8 cellular contexts compared by ENCODE assay signal in genomic region chr1:18597159-18598042, GRCh38. TPM values are rescaled to one million over a fixed set of nuclear protein-coding genes. Genes with fewer than 3 reads are reported as not detected.
A peak's percentile ranks its signal among the peaks of the same experiment; 100 is the strongest.
DNase-seq lines count a peak whose midpoint lies in the region; ATAC-seq and TF ChIP-seq lines count a peak whose summit lies in the region.

No MANE protein-coding gene starts in this region.

- H3K4me3 Mint-ChIP-seq in activated T-cell treated with anti-CD3 and anti-CD28 coated beads, Interleukin-2, amount 50 U/mL, for 72 hours, result no peak overlapping the region
- H3K4me3 Mint-ChIP-seq in osteocyte (ENCODE audit: unreplicated experiment) (no peak overlapping the region), type B pancreatic cell (no peak overlapping the region)

- no peaks in the 10 kb centered on the region for H3K36me3 ChIP-seq in OCI-LY7 (ENCODE audit: insufficient read depth, low read length)

- in situ Hi-C loops in ACHN (cut with HindIII; ENCODE audit: low pct_ligation_motif_present, low pct_unique_long_range_greater_than_20kb, low sequenced_read_pairs), result no loop called here
- in situ Hi-C loops in GM13976 (cut with MboI; ENCODE audit: low sequenced_read_pairs, unreplicated experiment), result no loop called here

- H2AFZ ChIP-seq in OCI-LY7 (ENCODE audit: low read length), result no peak overlapping the region

- no peaks in the 10 kb centered on the region for H3K9me2 ChIP-seq in OCI-LY7 (ENCODE audit: insufficient read depth, low read length)

- CTCF ChIA-PET in OCI-LY7 (lab: Charles Lee; ENCODE audit: unreplicated experiment), result interaction anchor here (0.8 kb wide), 1 partner anchor 67 kb away, joined by 3 read pairs; no protein-coding TSS in a partner anchor

- H3K4me3 ChIP-seq in OCI-LY7 (ENCODE audit: low read depth, low read length, poor library complexity, severe bottlenecking) (no peak overlapping the region), fibroblast of villous mesenchyme (ENCODE audit: low read depth, low read length) (no peak overlapping the region)

- POLR2A ChIA-PET in OCI-LY7 (lab: Charles Lee), result no interaction called here

- no TSS peak for BruUV-seq in OCI-LY7 (replicated peaks; lab: Mats Ljungman, UMichigan)

- intact Hi-C loops in OCI-LY7 (cut with micrococcal nuclease; ENCODE audit: unreplicated experiment), result loop anchor here (1.0 to 5.0 kb wide), 3 partner anchors 84 to 280 kb away; no protein-coding TSS in a partner anchor

- H3K4me2 ChIP-seq in OCI-LY7 (ENCODE audit: low read length), result no peak overlapping the region

- no peaks in the 10 kb centered on the region for H3K79me2 ChIP-seq in OCI-LY7 (ENCODE audit: insufficient read depth, low read depth, low read length)

- peak in 1 of 2 donors; percentile 58 for ATAC-seq in activated T-cell treated with anti-CD3 and anti-CD28 coated beads, Interleukin-2, amount 50 U/mL, for 72 hours (replicated peaks in 1 of 2)

- H3K27me3 Mint-ChIP-seq in activated T-cell treated with anti-CD3 and anti-CD28 coated beads, Interleukin-2, amount 50 U/mL, for 72 hours (ENCODE audit: low read depth), result peaks cover 32% of the 10 kb centered on the region
- peaks cover 28% of the 10 kb centered on the region for H3K27me3 Mint-ChIP-seq in osteocyte (ENCODE audit: unreplicated experiment)
- H3K27me3 Mint-ChIP-seq in type B pancreatic cell, result peaks cover 61% of the 10 kb centered on the region

- no peaks in the 10 kb centered on the region for H3K4me1 ChIP-seq in OCI-LY7 (ENCODE audit: insufficient read depth, low read length, poor library complexity, severe bottlenecking)

- H3K27ac Mint-ChIP-seq in activated T-cell treated with anti-CD3 and anti-CD28 coated beads, Interleukin-2, amount 50 U/mL, for 72 hours, result no peak overlapping the region
- no peak overlapping the region for H3K27ac Mint-ChIP-seq in osteocyte (ENCODE audit: unreplicated experiment)
- H3K27ac Mint-ChIP-seq in type B pancreatic cell, result no peak overlapping the region

- DNase-seq in ACHN (peak; percentile 19), GM13976 (ENCODE audit: low spot score) (peak; percentile 68), OCI-LY7 (ENCODE audit: low spot score) (peak; percentile 51), fibroblast of villous mesenchyme (ENCODE audit: low read depth) (peak; percentile 42), osteocyte (ENCODE audit: extremely low spot score, unreplicated experiment) (no peak), type B pancreatic cell (ENCODE audit: extremely low spot score, unreplicated experiment) (peak; percentile 79), NCI-H2081 treated with DMSO at 0.1 percent for 48 hours (lab: John Stamatoyannopoulos, UW) (no peak)
- peak; percentile 59 to 63 for DNase-seq in activated T-cell treated with anti-CD3 and anti-CD28 coated beads, Interleukin-2, amount 50 U/mL, for 72 hours

- peak; percentile 78 for TF ChIP-seq CTCF in GM13976 (IDR thresholded peaks at IDR 0.05; ENCODE audit: borderline replicate concordance, control extremely low read depth, extremely low read depth, insufficient read depth, missing control alignments)
- TF ChIP-seq CTCF in OCI-LY7 (conservative IDR thresholded peaks at IDR 0.05; ENCODE audit: low read length), result peak; percentile 95
- TF ChIP-seq CTCF in fibroblast of villous mesenchyme (IDR thresholded peaks at IDR 0.05; ENCODE audit: insufficient read depth, low read depth, low read length), result peak; percentile 92
- peak; percentile 94 for TF ChIP-seq CTCF in osteocyte (IDR thresholded peaks at IDR 0.05)
- peak; percentile 98 for TF ChIP-seq CTCF in type B pancreatic cell (conservative IDR thresholded peaks at IDR 0.05)

- no peaks in the 10 kb centered on the region for H3K9me3 Mint-ChIP-seq in activated T-cell treated with anti-CD3 and anti-CD28 coated beads, Interleukin-2, amount 50 U/mL, for 72 hours
- no peaks in the 10 kb centered on the region for H3K9me3 Mint-ChIP-seq in osteocyte (ENCODE audit: unreplicated experiment)
- H3K9me3 Mint-ChIP-seq in type B pancreatic cell, result no peaks in the 10 kb centered on the region

- no peaks in the 10 kb centered on the region for H3K9me3 ChIP-seq in OCI-LY7 (ENCODE audit: low read length)

- H3K4me1 Mint-ChIP-seq in activated T-cell treated with anti-CD3 and anti-CD28 coated beads, Interleukin-2, amount 50 U/mL, for 72 hours (ENCODE audit: low read depth), result no peaks in the 10 kb centered on the region
- H3K4me1 Mint-ChIP-seq in osteocyte (ENCODE audit: unreplicated experiment) (no peaks in the 10 kb centered on the region), type B pancreatic cell (ENCODE audit: unreplicated experiment) (peaks cover 4% of the 10 kb centered on the region)

- no peaks in the 10 kb centered on the region for H3K36me3 Mint-ChIP-seq in activated T-cell treated with anti-CD3 and anti-CD28 coated beads, Interleukin-2, amount 50 U/mL, for 72 hours (ENCODE audit: insufficient read depth in 2 of 2)
- H3K36me3 Mint-ChIP-seq in osteocyte (ENCODE audit: unreplicated experiment), result no peaks in the 10 kb centered on the region
- H3K36me3 Mint-ChIP-seq in type B pancreatic cell, result no peaks in the 10 kb centered on the region

- no peaks in the 10 kb centered on the region for H4K20me1 ChIP-seq in OCI-LY7 (ENCODE audit: insufficient read depth, low read length)

- H3K27ac ChIP-seq in OCI-LY7 (ENCODE audit: low read depth, low read length, poor library complexity, severe bottlenecking), result no peak overlapping the region

RNA-seq across cellular contexts. Expression of gene PAX7, which starts 33.2 kb away (rescaled TPM):
- not detected in 2 replicates for total RNA-seq in OCI-LY7 (2014; rRNA removed; shearing (Covaris generic))
- total RNA-seq in OCI-LY7 (2022) (not detected in 2 replicates), fibroblast of villous mesenchyme (not detected in 2 replicates), osteocyte (not detected in 2 replicates), type B pancreatic cell (ENCODE audit: low replicate concordance) (0.12 and 2.9 TPM in 2 replicates)
- total RNA-seq in activated T-cell treated with anti-CD3 and anti-CD28 coated beads, Interleukin-2, amount 50 U/mL, for 72 hours, result not detected

Comparison
In these comparisons a context has a peak if more than half of its experiments do, and no peak if none do; other contexts are left out.
1. DNase-seq: peak in ACHN (single experiment), GM13976 (single experiment), OCI-LY7 (single experiment), activated T-cell treated with anti-CD3 and anti-CD28 coated beads, Interleukin-2, amount 50 U/mL, for 72 hours (2 of 2), fibroblast of villous mesenchyme (single experiment) and type B pancreatic cell (single experiment); none in osteocyte (single experiment) and NCI-H2081 treated with DMSO at 0.1 percent for 48 hours (single experiment).
2. Peak in every context shown above with its lines, with median percentiles within 50 percentile points of each other: CTCF ChIP-seq.